ENCODE assay signal across 11 cellular contexts in the genomic region with DNA sequence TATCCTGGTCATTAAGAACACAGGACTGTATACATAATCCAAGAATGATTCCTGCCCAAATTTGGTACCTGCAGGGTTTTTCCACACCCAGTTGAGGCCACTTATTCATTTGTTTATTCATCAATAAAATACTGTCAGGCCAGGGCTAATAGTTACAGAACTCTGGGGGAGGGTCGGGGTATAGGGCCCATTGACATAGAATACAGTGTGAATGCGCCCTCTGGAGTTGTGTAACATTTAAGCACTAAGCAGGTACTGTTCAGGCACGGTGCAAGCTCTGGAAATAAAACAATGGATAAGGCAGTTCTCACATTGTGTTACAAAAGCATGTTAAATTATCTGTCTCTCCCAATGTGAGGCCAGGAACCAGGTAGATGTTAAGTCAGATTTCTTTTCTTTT. TPM values are rescaled to one million over a fixed set of nuclear protein-coding genes. Genes with fewer than 3 reads are reported as not detected.
DNase-seq lines count a peak whose midpoint lies in the region; FAIRE-seq and TF ChIP-seq lines count a peak whose summit lies in the region.
"Had no signal": no experiment of that assay in that cellular context is flagged by ENCODE, and none has a peak within 500 bp of the region (broad histone marks: within the 10 kb centered on the region; RNA-seq: fewer than 3 reads in every experiment).

No MANE protein-coding gene starts in this region.

- no peak overlapping the region for H3K4ac ChIP-seq in neuronal stem cell (ENCODE audit: low read length)

- no peak for FAIRE-seq in bronchial epithelial cell (lab: Jason Lieb, UNC)

- no peak overlapping the region for H4K91ac ChIP-seq in neuronal stem cell (ENCODE audit: low read depth, low read length, poor library complexity)

- H2BK5ac ChIP-seq in neuronal stem cell (ENCODE audit: low read length), result no peak overlapping the region

- H3K4me3 Mint-ChIP-seq in nephron progenitor cell, result no peak overlapping the region

- no peaks in the 10 kb centered on the region for H3K27me3 ChIP-seq in bronchial epithelial cell (ENCODE audit: control insufficient read depth, insufficient read depth, low read length)
- H3K27me3 ChIP-seq in neuronal stem cell (ENCODE audit: control insufficient read depth in 3 of 3, insufficient read depth in 3 of 3, low read depth in 1 of 3, low read length in 3 of 3), result no peaks in the 10 kb centered on the region
- H3K27me3 ChIP-seq: right atrium auricular region had no signal

- no peak overlapping the region for H2BK120ac ChIP-seq in neuronal stem cell (ENCODE audit: low read depth, low read length)

- TF ChIP-seq CTCF in C4-2B (conservative IDR thresholded peaks at IDR 0.05), result peak; percentile 52
- TF ChIP-seq CTCF in GM12873 (IDR thresholded peaks at IDR 0.05; ENCODE audit: insufficient read depth, low read depth, low read length, missing control alignments), result peak; percentile 36
- TF ChIP-seq CTCF in bronchial epithelial cell (IDR thresholded peaks at IDR 0.05; ENCODE audit: insufficient read depth, low read length, severe bottlenecking), result peak; percentile 10
- TF ChIP-seq CTCF in nephron progenitor cell (IDR thresholded peaks at IDR 0.05), result no peak

- H3K9ac ChIP-seq in neuronal stem cell (ENCODE audit: low read depth, low read length, poor library complexity), result no peak overlapping the region

- H3K27ac ChIP-seq in C4-2B (no peak overlapping the region; the same call in 1 of the 2 replicates), neuronal stem cell (replicated peaks; ENCODE audit: low read length) (no peak overlapping the region)
- H3K27ac ChIP-seq: right atrium auricular region had no signal

- no peak overlapping the region for H2BK12ac ChIP-seq in neuronal stem cell (ENCODE audit: low read length)

- H3K27ac Mint-ChIP-seq in nephron progenitor cell, result no peak overlapping the region

- no peak overlapping the region for H3K14ac ChIP-seq in neuronal stem cell (ENCODE audit: low read length)

- no peak overlapping the region for H3K23ac ChIP-seq in neuronal stem cell (ENCODE audit: low read depth, low read length, poor library complexity)

- no peaks in the 10 kb centered on the region for H3K9me3 ChIP-seq in neuronal stem cell (replicated peaks in 1 of 2; ENCODE audit: control insufficient read depth in 2 of 2, insufficient read depth in 1 of 2, low read depth in 1 of 2, low read length in 2 of 2)
- H3K9me3 ChIP-seq: right atrium auricular region had no signal

- no peak overlapping the region for H4K8ac ChIP-seq in neuronal stem cell (ENCODE audit: low read depth, low read length)

- H3K36me3 ChIP-seq in bronchial epithelial cell (ENCODE audit: control insufficient read depth, insufficient read depth, low read length) (no peaks in the 10 kb centered on the region), neuronal stem cell (replicated peaks in 1 of 2; ENCODE audit: control insufficient read depth in 2 of 2, insufficient read depth in 2 of 2, low read length in 2 of 2) (no peaks in the 10 kb centered on the region)
- H3K36me3 ChIP-seq: right atrium auricular region had no signal

- H3K4me1 ChIP-seq in neuronal stem cell (ENCODE audit: control insufficient read depth in 2 of 2, insufficient read depth in 1 of 2, low read depth in 1 of 2, low read length in 2 of 2), result peaks cover 0 to 8% of the 10 kb centered on the region in 2 donors
- H3K4me1 ChIP-seq: right atrium auricular region had no signal

- peaks cover 6% of the 10 kb centered on the region for H3K4me1 Mint-ChIP-seq in nephron progenitor cell

- no peak overlapping the region for H3K18ac ChIP-seq in neuronal stem cell (ENCODE audit: low read length)

- no peaks in the 10 kb centered on the region for H3K36me3 Mint-ChIP-seq in nephron progenitor cell (ENCODE audit: low read depth)

- peaks cover 5% of the 10 kb centered on the region for H3K27me3 Mint-ChIP-seq in nephron progenitor cell (ENCODE audit: low read depth, poor library complexity)

- no peak overlapping the region for H2BK15ac ChIP-seq in neuronal stem cell (ENCODE audit: low read length)

- no peak overlapping the region for H2AK5ac ChIP-seq in neuronal stem cell (ENCODE audit: low read depth, low read length)

- no peaks in the 10 kb centered on the region for H3K79me1 ChIP-seq in neuronal stem cell (ENCODE audit: low read depth, low read length)

- H3K4me2 ChIP-seq in neuronal stem cell (ENCODE audit: insufficient read depth, low read length, poor library complexity, severe bottlenecking), result no peak overlapping the region

- H2AFZ ChIP-seq in neuronal stem cell (ENCODE audit: low read length), result no peak overlapping the region

- H3K9me3 Mint-ChIP-seq in nephron progenitor cell, result no peaks in the 10 kb centered on the region

- WGBS in neuronal stem cell (ENCODE audit: extremely low coverage in 2 of 2, insufficient read length in 2 of 2, insufficient replicate concordance in 1 of 2), 2 donors, result no CpG with 5 or more reads among the region's 3 CpGs

- DNase-seq in NCI-H1930 (lab: John Stamatoyannopoulos, UW) (peak; percentile 21 to 42), bronchial epithelial cell (ENCODE audit: low read depth) (no peak), neuronal stem cell (ENCODE audit: low spot score) (no peak), nephron progenitor cell (no peak)
- no peak for DNase-seq in central memory CD4-positive, alpha-beta T cell
- DNase-seq in activated CD8-positive, alpha-beta memory T cell treated with anti-CD3 and anti-CD28 coated beads for 24 hours, result no peak
- DNase-seq: DMS79, IMR-90 had no signal

- H3K4me3 ChIP-seq in bronchial epithelial cell (ENCODE audit: low read depth, low read length) (no peak overlapping the region), neuronal stem cell (ENCODE audit: low read length in 2 of 2) (no peak overlapping the region)
- H3K4me3 ChIP-seq: right atrium auricular region had no signal

RNA-seq across cellular contexts. Expression of gene LRBA, which starts 30.8 kb away (rescaled TPM):
- 103 and 119 TPM in 2 replicates for total RNA-seq in bronchial epithelial cell
- 15.9 TPM for polyA plus RNA-seq in neuronal stem cell (2013, experiment 1 of 2)
- polyA plus RNA-seq in neuronal stem cell (2013, experiment 2 of 2), result 15.7 TPM

RNA-seq across cellular contexts. Expression of gene RPS3A, which starts 53.5 kb away (rescaled TPM):
- 3,491 and 4,856 TPM in 2 replicates for total RNA-seq in bronchial epithelial cell
- 7,710 TPM for polyA plus RNA-seq in neuronal stem cell (2013, experiment 1 of 2)
- polyA plus RNA-seq in neuronal stem cell (2013, experiment 2 of 2), result 7,461 TPM

Comparison
In these comparisons a context has a peak if more than half of its experiments do, and no peak if none do; other contexts are left out.
1. DNase-seq: peak in NCI-H1930 (2 of 2); none in bronchial epithelial cell (single experiment), central memory CD4-positive, alpha-beta T cell (single experiment), activated CD8-positive, alpha-beta memory T cell treated with anti-CD3 and anti-CD28 coated beads for 24 hours (single experiment), neuronal stem cell (single experiment) and nephron progenitor cell (single experiment).